10 cellular contexts compared by ENCODE assay signal in genomic region chrX:54180403-54180802, GRCh38. TPM values are rescaled to one million over a fixed set of nuclear protein-coding genes. Genes with fewer than 3 reads are reported as not detected.
DNase-seq lines count a peak whose midpoint lies in the region; ATAC-seq and TF ChIP-seq lines count a peak whose summit lies in the region.
"Had no signal": no experiment of that assay in that cellular context is flagged by ENCODE, and none has a peak within 500 bp of the region (broad histone marks: within the 10 kb centered on the region; RNA-seq: fewer than 3 reads in every experiment).

No MANE protein-coding gene starts in this region.

- H3K27ac Mint-ChIP-seq in Caco-2 (ENCODE audit: unreplicated experiment) (no peak overlapping the region), naive B cell (peak overlapping the region in 3 of 6 donors; percentile 3 to 69 (median 40))

- H3K36me3 ChIP-seq in Caco-2 (ENCODE audit: control insufficient read depth, insufficient read depth, low read length) = no peaks in the 10 kb centered on the region
- peaks cover 10% of the 10 kb centered on the region; the same call in 1 of the 2 replicates for H3K36me3 ChIP-seq in HUES64 (ENCODE audit: insufficient read depth, low read length)
- no peaks in the 10 kb centered on the region for H3K36me3 ChIP-seq in lower lobe of right lung

- H3K4me3 Mint-ChIP-seq in Caco-2 (ENCODE audit: unreplicated experiment) (peak overlapping the region; percentile 93), naive B cell (peak overlapping the region in 5 of 8 donors; percentile 13 to 90 (median 30))

- H3K4me3 ChIP-seq in Caco-2 (ENCODE audit: low read depth, low read length) (no peak overlapping the region), HUES64 (ENCODE audit: low read length) (peak overlapping the region; percentile 80; the same call in 1 of the 2 replicates), astrocyte of the spinal cord (ENCODE audit: low read depth, low read length) (peak overlapping the region; percentile 52), lower lobe of right lung (no peak overlapping the region)

- H3K4me1 Mint-ChIP-seq in Caco-2 (ENCODE audit: low read depth, unreplicated experiment) (peaks cover 28% of the 10 kb centered on the region), naive B cell (peaks cover 27 to 51% (median 39%) of the 10 kb centered on the region in 3 donors)

- DNase-seq in Caco-2 = no peak
- DNase-seq in astrocyte of the spinal cord (ENCODE audit: low read depth, low spot score) = peak; percentile 27
- no peak for DNase-seq in naive B cell
- DNase-seq in lower lobe of right lung = no peak
- no peak for DNase-seq in 8988T
- no peak for DNase-seq in iPS-NIHi11 (ENCODE audit: low spot score)
- no peak for DNase-seq in mesenteric fat pad (ENCODE audit: low spot score)
- DNase-seq: NCI-H524 treated with DMSO at 0.1 percent for 48 hours; stimulated activated CD4-positive, alpha-beta T cell treated with anti-CD3 and anti-CD28 coated beads, Interleukin-2, amount 100 ng/mL, for 48 hours had no signal

- ATAC-seq in naive B cell (ENCODE audit: low read depth in 2 of 2) (no peak), lower lobe of right lung (no peak)

- POLR2A ChIA-PET in Caco-2 (lab: Charles Lee) = no interaction called here

- H3K36me3 Mint-ChIP-seq in Caco-2 (ENCODE audit: insufficient read depth, unreplicated experiment) (peaks cover 34% of the 10 kb centered on the region), naive B cell (no peaks in the 10 kb centered on the region)

- no peak overlapping the region for H3K9ac ChIP-seq in HUES64 (ENCODE audit: low read depth, low read length)

- CTCF ChIA-PET in Caco-2 (lab: Charles Lee) = no interaction called here

- in situ Hi-C loops in astrocyte of the spinal cord (cut with HindIII; ENCODE audit: low sequenced_read_pairs) = no loop called here

- H3K27ac ChIP-seq in HUES64 (ENCODE audit: low read depth, low read length) (no peak overlapping the region), lower lobe of right lung (no peak overlapping the region)

- no peak for TF ChIP-seq CTCF in Caco-2 (IDR thresholded peaks at IDR 0.05; ENCODE audit: insufficient read depth in 1 of 2, low read depth in 1 of 2, low read length in 1 of 2, severe bottlenecking in 1 of 2, unreplicated experiment in 1 of 2)
- no peak for TF ChIP-seq CTCF in astrocyte of the spinal cord (IDR thresholded peaks at IDR 0.05; ENCODE audit: low read depth, low read length)
- TF ChIP-seq CTCF in lower lobe of right lung (IDR thresholded peaks at IDR 0.05) = no peak

- H3K4me1 ChIP-seq in Caco-2 = peaks cover 6% of the 10 kb centered on the region; the same call in 1 of the 2 replicates
- peaks cover 14% of the 10 kb centered on the region for H3K4me1 ChIP-seq in HUES64 (ENCODE audit: insufficient read depth, low read length)
- peaks cover 30% of the 10 kb centered on the region for H3K4me1 ChIP-seq in lower lobe of right lung

- 71% methylated on average over 3 of the region's 4 CpGs for WGBS in HUES64

- H3K9me3 ChIP-seq in Caco-2 (no peaks in the 10 kb centered on the region), HUES64 (ENCODE audit: insufficient read depth, low read depth, low read length) (no peaks in the 10 kb centered on the region), lower lobe of right lung (no peaks in the 10 kb centered on the region)

- H3K27me3 Mint-ChIP-seq in Caco-2 (ENCODE audit: insufficient read depth, unreplicated experiment) = no peaks in the 10 kb centered on the region
- H3K27me3 Mint-ChIP-seq in naive B cell = peaks cover 0 to 5% (median 0%) of the 10 kb centered on the region in 3 donors

- intact Hi-C loops in Caco-2 (cut with micrococcal nuclease; ENCODE audit: unreplicated experiment) = no loop called here
- intact Hi-C loops in lower lobe of right lung (cut with DNase I) = no loop called here

- H3K9me3 Mint-ChIP-seq in Caco-2 (ENCODE audit: unreplicated experiment) (no peaks in the 10 kb centered on the region), naive B cell (peaks cover 0 to 5% (median 0%) of the 10 kb centered on the region in 7 donors)

- no TSS peak for BruUV-seq in Caco-2 (replicated peaks; lab: Mats Ljungman, UMichigan)

- H3K27me3 ChIP-seq in Caco-2 (replicated peaks; ENCODE audit: control insufficient read depth, insufficient read depth, low read length) = no peaks in the 10 kb centered on the region
- H3K27me3 ChIP-seq in HUES64 (ENCODE audit: insufficient read depth, low read length) = no peaks in the 10 kb centered on the region
- H3K27me3 ChIP-seq in lower lobe of right lung (ENCODE audit: low read depth) = no peaks in the 10 kb centered on the region

RNA-seq across cellular contexts. Expression of gene FAM120C, which starts 2.7 kb away (rescaled TPM):
- total RNA-seq in Caco-2 (2022) (6.6 and 7.0 TPM in 2 replicates), lower lobe of right lung (9.0 TPM), mesenteric fat pad (12.5 TPM)
- polyA plus RNA-seq in HUES64 (2013, experiment 1 of 2) = 4.1 TPM
- 2.7 TPM for polyA plus RNA-seq in HUES64 (2013, experiment 2 of 2)
- polyA plus RNA-seq in naive B cell (ENCODE audit: low read depth in 6 of 6) = 1 to 10 TPM; 2.7 to 6.8 (median 5.4) TPM

Comparison
In these comparisons a context has a peak if more than half of its experiments do, and no peak if none do; other contexts are left out.
1. H3K4me3 ChIP-seq: peak in HUES64 (single experiment) and astrocyte of the spinal cord (single experiment); none in Caco-2 (single experiment) and lower lobe of right lung (single experiment).